33 cellular contexts compared by ENCODE assay signal in the genomic region with DNA sequence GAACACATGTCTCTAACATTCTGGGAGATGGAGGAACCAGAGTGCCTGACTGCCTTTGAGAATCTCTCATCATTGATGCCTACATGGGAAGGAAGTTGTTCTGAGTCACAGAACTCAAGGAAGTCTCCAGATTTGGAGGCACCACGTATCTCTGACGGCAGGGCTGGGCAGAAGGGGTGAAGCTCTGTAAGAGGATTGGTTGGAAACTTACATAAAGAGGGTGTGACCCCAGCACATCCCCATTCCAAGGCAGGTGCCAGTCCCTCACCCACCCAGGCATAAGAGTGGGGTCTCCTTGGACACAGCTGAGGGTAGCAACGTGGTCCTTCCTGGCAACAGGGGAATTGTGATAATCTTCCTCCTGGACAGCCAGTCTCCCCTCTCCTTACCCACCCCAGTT. TPM values are rescaled to one million over a fixed set of nuclear protein-coding genes. Genes with fewer than 3 reads are reported as not detected.
DNase-seq lines count a peak whose midpoint lies in the region; ATAC-seq, FAIRE-seq and TF ChIP-seq lines count a peak whose summit lies in the region.
"Had no signal": no experiment of that assay in that cellular context is flagged by ENCODE, and none has a peak within 500 bp of the region (broad histone marks: within the 10 kb centered on the region; RNA-seq: fewer than 3 reads in every experiment).

No MANE protein-coding gene starts in this region.

- peaks cover 0 to 6% of the 10 kb centered on the region in 2 donors for H3K9me3 ChIP-seq in ascending aorta
- H3K9me3 ChIP-seq: prostate gland had no signal

- H3K4me3 ChIP-seq in dorsolateral prefrontal cortex: peak overlapping the region in 1 of 59 donors; percentile 14
- no peak overlapping the region for H3K4me3 ChIP-seq in ascending aorta
- H3K4me3 ChIP-seq: K562, prostate gland, SK-N-MC had no signal

- H3K9me3 Mint-ChIP-seq in osteocyte (ENCODE audit: unreplicated experiment): peaks cover 11% of the 10 kb centered on the region
- H3K9me3 Mint-ChIP-seq: activated T-helper 17 cell treated with anti-CD3 and anti-CD28 coated beads, Interleukin-2, amount 50 U/mL, for 72 hours had no signal

- DNase-seq in activated CD8-positive, alpha-beta memory T cell treated with anti-CD3 and anti-CD28 coated beads for 24 hours: peak; percentile 30
- DNase-seq in activated CD8-positive, alpha-beta memory T cell treated with anti-CD3 and anti-CD28 coated beads, Interleukin-2, amount 50 U/mL, for 48 hours: no peak
- peak in 2 of 10 donors; percentile 5 to 18 for DNase-seq in dorsolateral prefrontal cortex
- peak; percentile 51 for DNase-seq in osteocyte (ENCODE audit: extremely low spot score, unreplicated experiment)
- no peak for DNase-seq in AG08396 (ENCODE audit: low spot score)
- DNase-seq in GM12892 (ENCODE audit: insufficient read length): no peak
- DNase-seq in left lobe of liver (ENCODE audit: low spot score): no peak
- no peak for DNase-seq in ascending aorta (ENCODE audit: low spot score in 2 of 2)
- DNase-seq: 8988T; activated CD4-positive, alpha-beta T cell treated with anti-CD3 and anti-CD28 coated beads, Interleukin-2, amount 50 U/mL, for 48 hours; CD4-positive, alpha-beta memory T cell; effector memory CD4-positive, alpha-beta T cell; H7; islet precursor cell; midbrain; naive thymus-derived CD4-positive, alpha-beta T cell; NCI-H1105 treated with DMSO at 0.1 percent for 48 hours; NCI-H1930; NCI-H524 treated with DMSO at 0.1 percent for 48 hours; PC-3; stimulated activated CD4-positive, alpha-beta T cell treated with anti-CD3 and anti-CD28 coated beads, Interleukin-4, amount 100 ng/mL, for 1 hour; trophoblast cell had no signal

- peaks cover 0 to 4% (median 0%) of the 10 kb centered on the region in 45 donors for H3K27me3 ChIP-seq in dorsolateral prefrontal cortex
- H3K27me3 ChIP-seq in ascending aorta: no peaks in the 10 kb centered on the region

- no peak overlapping the region for H3K27ac Mint-ChIP-seq in osteocyte (ENCODE audit: unreplicated experiment)
- H3K27ac Mint-ChIP-seq: activated naive CD4-positive, alpha-beta T cell treated with anti-CD3 and anti-CD28 coated beads, Interleukin-2, amount 50 U/mL, for 72 hours; activated T-helper 17 cell treated with anti-CD3 and anti-CD28 coated beads, Interleukin-2, amount 50 U/mL, for 72 hours; CD4-positive, alpha-beta memory T cell; naive thymus-derived CD4-positive, alpha-beta T cell; T-helper 1 cell treated with Interleukin-12 subunit alpha and Interleukin-12 subunit beta and Interleukin-4 antibody, amounts not matched to agents 30 μg/mL and 1 μg/mL, for 36 hours had no signal

- H3K4me3 Mint-ChIP-seq in osteocyte (ENCODE audit: unreplicated experiment): no peak overlapping the region
- H3K4me3 Mint-ChIP-seq: activated T-helper 17 cell treated with anti-CD3 and anti-CD28 coated beads, Interleukin-2, amount 50 U/mL, for 72 hours; CD4-positive, alpha-beta memory T cell; naive thymus-derived CD4-positive, alpha-beta T cell; T-helper 1 cell treated with Interleukin-12 subunit alpha and Interleukin-12 subunit beta and Interleukin-4 antibody, amounts not matched to agents 30 μg/mL and 1 μg/mL, for 36 hours had no signal

- no peaks in the 10 kb centered on the region for H3K36me3 ChIP-seq in ascending aorta
- H3K36me3 ChIP-seq: prostate gland had no signal

- no peaks in the 10 kb centered on the region for H3K4me1 ChIP-seq in ascending aorta
- H3K4me1 ChIP-seq: prostate gland had no signal

- no peak for ATAC-seq in left lobe of liver
- ATAC-seq: activated CD4-positive, CD25-positive, alpha-beta regulatory T cell treated with anti-CD3 and anti-CD28 coated beads, Interleukin-2, amount 50 U/mL, for 24 hours; activated naive CD4-positive, alpha-beta T cell treated with anti-CD3 and anti-CD28 coated beads, Interleukin-2, amount 50 U/mL, for 72 hours; activated T-helper 17 cell treated with anti-CD3 and anti-CD28 coated beads, Interleukin-2, amount 50 U/mL, for 72 hours; K562; naive thymus-derived CD4-positive, alpha-beta T cell; PC-3; sciatic nerve had no signal

- intact Hi-C loops in dorsolateral prefrontal cortex (cut with DNase I): no loop called here
- intact Hi-C loops in ascending aorta (cut with DNase I): no loop called here

- no peak for TF ChIP-seq POLR2A in GM12892 (IDR thresholded peaks at IDR 0.05; ENCODE audit: low read depth, low read length)

- no peak for TF ChIP-seq CTCF in dorsolateral prefrontal cortex (IDR thresholded peaks at IDR 0.05 in 54 of 56, conservative IDR thresholded peaks at IDR 0.05 in 2 of 56; ENCODE audit: low read depth in 1 of 56, partially characterized antibody in 56 of 56)
- no peak for TF ChIP-seq CTCF in osteocyte (IDR thresholded peaks at IDR 0.05)
- no peak for TF ChIP-seq CTCF in ascending aorta (IDR thresholded peaks at IDR 0.05)

- H3K27ac ChIP-seq in dorsolateral prefrontal cortex (peak overlapping the region in 33 of 59 donors; percentile 8 to 82 (median 56)), ascending aorta (no peak overlapping the region)
- H3K27ac ChIP-seq: prostate gland, SK-N-MC had no signal

- H3K4me1 Mint-ChIP-seq in osteocyte (ENCODE audit: unreplicated experiment): no peaks in the 10 kb centered on the region
- H3K4me1 Mint-ChIP-seq: activated T-helper 17 cell treated with anti-CD3 and anti-CD28 coated beads, Interleukin-2, amount 50 U/mL, for 72 hours; CD4-positive, alpha-beta memory T cell had no signal

- no peak for FAIRE-seq in GM12892 (lab: Jason Lieb, UNC)
- FAIRE-seq: D721Med, K562 had no signal

- no peaks in the 10 kb centered on the region for H3K36me3 Mint-ChIP-seq in osteocyte (ENCODE audit: unreplicated experiment)
- H3K36me3 Mint-ChIP-seq: CD4-positive, alpha-beta memory T cell had no signal

- peaks cover 58% of the 10 kb centered on the region for H3K27me3 Mint-ChIP-seq in osteocyte (ENCODE audit: unreplicated experiment)

RNA-seq across cellular contexts. Expression of a gene that starts 17.4 kb away (rescaled TPM):
- total RNA-seq in dorsolateral prefrontal cortex (under 1 TPM in 4 of 120 experiments, not detected in 116; 0.22 to 0.76 (median 0.41) TPM), osteocyte (not detected in 2 replicates), left lobe of liver (not detected), ascending aorta (not detected)
- 141 TPM for polyA plus RNA-seq in GM12892 (2012; ENCODE audit: missing spikeins)
- total RNA-seq: activated naive CD4-positive, alpha-beta T cell treated with anti-CD3 and anti-CD28 coated beads, Interleukin-2, amount 50 U/mL, for 72 hours; activated T-helper 17 cell treated with anti-CD3 and anti-CD28 coated beads, Interleukin-2, amount 50 U/mL, for 72 hours; CD4-positive, alpha-beta memory T cell; fibroblast of villous mesenchyme; K562; M059J; PC-3; prostate gland; sciatic nerve had no signal
- polyA plus RNA-seq: K562 had no signal

Comparison
In these comparisons a context has a peak if more than half of its experiments do, and no peak if none do; other contexts are left out.
1. DNase-seq: peak in activated CD8-positive, alpha-beta memory T cell treated with anti-CD3 and anti-CD28 coated beads for 24 hours (single experiment) and osteocyte (single experiment); none in activated CD8-positive, alpha-beta memory T cell treated with anti-CD3 and anti-CD28 coated beads, Interleukin-2, amount 50 U/mL, for 48 hours (single experiment), AG08396 (single experiment), GM12892 (single experiment), left lobe of liver (single experiment) and ascending aorta (0 of 2).
2. H3K27ac ChIP-seq: peak in dorsolateral prefrontal cortex (33 of 59); none in ascending aorta (0 of 2).